29 cellular contexts compared by ENCODE assay signal in the genomic region with DNA sequence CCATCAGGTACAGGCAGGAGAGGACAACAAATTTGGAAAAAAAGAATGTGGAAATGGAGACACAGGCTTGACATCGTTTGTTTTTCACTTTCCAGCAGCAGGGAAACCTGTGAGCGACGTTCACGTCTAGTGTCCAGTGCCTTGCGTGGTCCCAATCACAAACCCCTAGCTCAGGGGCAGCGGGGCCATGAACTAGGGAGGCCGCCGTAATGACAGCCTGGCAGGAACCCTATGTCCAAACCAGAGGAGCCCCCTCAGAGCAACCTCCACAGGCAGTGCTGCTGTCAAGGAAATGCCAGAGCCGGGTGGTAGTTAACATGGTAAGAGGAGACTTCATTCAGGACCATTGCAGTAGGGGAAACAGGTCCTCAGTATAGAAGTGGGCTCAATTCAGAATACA.
"Had no signal": no experiment of that assay in that cellular context is flagged by ENCODE, and none has a peak within 500 bp of the region (broad histone marks: within the 10 kb centered on the region; RNA-seq: fewer than 3 reads in every experiment).

No MANE protein-coding gene starts in this region.

- H3K36me3 Mint-ChIP-seq: naive thymus-derived CD8-positive, alpha-beta T cell; natural killer cell treated with Interleukin-12 subunit alpha and Interleukin-12 subunit beta and Interleukin-15 and Interleukin-18, amount 100 ng/mL, for 72 hours; type B pancreatic cell had no signal

- H3K9me3 Mint-ChIP-seq: natural killer cell treated with Interleukin-12 subunit alpha and Interleukin-12 subunit beta and Interleukin-15 and Interleukin-18, amount 100 ng/mL, for 72 hours; type B pancreatic cell had no signal

- H3K4me3 ChIP-seq: pancreas, prostate gland, right lobe of liver, sigmoid colon, suprapubic skin, testis, tibial artery, transverse colon, upper lobe of right lung, uterus had no signal

- H3K4me1 ChIP-seq: pancreas, prostate gland, right lobe of liver had no signal

- ATAC-seq: naive thymus-derived CD8-positive, alpha-beta T cell; natural killer cell treated with Interleukin-12 subunit alpha and Interleukin-12 subunit beta and Interleukin-15 and Interleukin-18, amount 100 ng/mL, for 72 hours; pancreas; right cardiac atrium; right lobe of liver; stimulated activated memory B cell treated with anti-CD40 and anti-IgM and Interleukin-4, amounts not matched to agents 10 μg/mL and 1 μg/mL and 100 μg/mL, for 72 hours; stimulated activated naive CD8-positive, alpha-beta T cell treated with anti-CD3 and anti-CD28 coated beads, Interleukin-15, amount 100 ng/mL, for 72 hours; stimulated activated naive CD8-positive, alpha-beta T cell treated with anti-CD3 and anti-CD28 coated beads, Interleukin-15, Interleukin-2, amounts not matched to agents 100 U/mL and 50 U/mL, for 24 hours; upper lobe of right lung had no signal

- H3K4me3 Mint-ChIP-seq: naive B cell; naive thymus-derived CD8-positive, alpha-beta T cell; natural killer cell treated with Interleukin-12 subunit alpha and Interleukin-12 subunit beta and Interleukin-15 and Interleukin-18, amount 100 ng/mL, for 72 hours; nephron progenitor cell; neural crest cell; stimulated activated memory B cell treated with anti-CD40 and anti-IgM and Interleukin-4, amounts not matched to agents 10 μg/mL and 1 μg/mL and 100 μg/mL, for 72 hours; stimulated activated naive CD8-positive, alpha-beta T cell treated with anti-CD3 and anti-CD28 coated beads, Interleukin-15, amount 100 ng/mL, for 72 hours; type B pancreatic cell had no signal

- H3K27me3 Mint-ChIP-seq: naive thymus-derived CD8-positive, alpha-beta T cell; stimulated activated naive CD8-positive, alpha-beta T cell treated with anti-CD3 and anti-CD28 coated beads, Interleukin-15, amount 100 ng/mL, for 72 hours had no signal

- H3K27me3 ChIP-seq: pancreas, right lobe of liver, sigmoid colon, suprapubic skin, testis, tibial artery, transverse colon, upper lobe of right lung, uterus had no signal

- DNase-seq: naive B cell; naive thymus-derived CD8-positive, alpha-beta T cell; nephron progenitor cell; nucleus accumbens; pancreas; retina; right cardiac atrium; right lobe of liver; sigmoid colon; small intestine; stimulated activated CD4-positive, alpha-beta T cell treated with anti-CD3 and anti-CD28 coated beads, Interleukin-15, amount 100 ng/mL, for 24 hours; stimulated activated CD4-positive, alpha-beta T cell treated with anti-CD3 and anti-CD28 coated beads, Interleukin-2, amount 100 ng/mL, for 48 hours; stimulated activated CD4-positive, alpha-beta T cell treated with anti-CD3 and anti-CD28 coated beads, Interleukin-4, amount 100 ng/mL, for 24 hours; stimulated activated naive CD4-positive, alpha-beta T cell; stimulated activated naive CD8-positive, alpha-beta T cell treated with anti-CD3 and anti-CD28 coated beads, Interleukin-15, amount 100 ng/mL, for 72 hours; stimulated activated naive CD8-positive, alpha-beta T cell treated with anti-CD3 and anti-CD28 coated beads, Interleukin-15, Interleukin-2, amounts not matched to agents 100 U/mL and 50 U/mL, for 24 hours; substantia nigra; testis; tibial artery; transverse colon; upper lobe of right lung; uterus had no signal

- H3K27ac ChIP-seq: neutrophil, pancreas, prostate gland, right lobe of liver, sigmoid colon, suprapubic skin, testis, tibial artery, transverse colon, upper lobe of right lung, uterus had no signal

- H3K9me3 ChIP-seq: neutrophil, pancreas, prostate gland, right lobe of liver, sigmoid colon, suprapubic skin, testis, tibial artery, transverse colon, upper lobe of right lung, uterus had no signal

- H3K27ac Mint-ChIP-seq: naive B cell; naive thymus-derived CD8-positive, alpha-beta T cell; natural killer cell treated with Interleukin-12 subunit alpha and Interleukin-12 subunit beta and Interleukin-15 and Interleukin-18, amount 100 ng/mL, for 72 hours; nephron progenitor cell; stimulated activated memory B cell treated with anti-CD40 and anti-IgM and Interleukin-4, amounts not matched to agents 10 μg/mL and 1 μg/mL and 100 μg/mL, for 72 hours; stimulated activated naive CD8-positive, alpha-beta T cell treated with anti-CD3 and anti-CD28 coated beads, Interleukin-15, amount 100 ng/mL, for 72 hours; type B pancreatic cell had no signal

- H3K36me3 ChIP-seq: neutrophil, pancreas, prostate gland, right lobe of liver, sigmoid colon, suprapubic skin, tibial artery, transverse colon, upper lobe of right lung, uterus had no signal
